8 cellular contexts compared by ENCODE assay signal in genomic region chr18:13455960-13456471, GRCh38.
DNase-seq lines count a peak whose midpoint lies in the region; ATAC-seq lines count a peak whose summit lies in the region.

No MANE protein-coding gene starts in this region.

- no peaks in the 10 kb centered on the region for H3K27me3 Mint-ChIP-seq in activated naive CD4-positive, alpha-beta T cell treated with anti-CD3 and anti-CD28 coated beads, Interleukin-2, amount 50 U/mL, for 24 hours
- peaks cover 23 to 31% of the 10 kb centered on the region in 2 donors for H3K27me3 Mint-ChIP-seq in stimulated activated naive B cell treated with anti-CD40 and anti-IgM and Interleukin-4, amounts not matched to agents 10 μg/mL and 1 μg/mL and 100 μg/mL, for 72 hours

- H3K36me3 Mint-ChIP-seq in activated naive CD4-positive, alpha-beta T cell treated with anti-CD3 and anti-CD28 coated beads, Interleukin-2, amount 50 U/mL, for 24 hours = peaks cover 5% of the 10 kb centered on the region
- H3K36me3 Mint-ChIP-seq in stimulated activated naive B cell treated with anti-CD40 and anti-IgM and Interleukin-4, amounts not matched to agents 10 μg/mL and 1 μg/mL and 100 μg/mL, for 72 hours = peaks cover 0 to 2% of the 10 kb centered on the region in 2 donors

- peaks cover 37% of the 10 kb centered on the region for H3K4me1 Mint-ChIP-seq in activated naive CD4-positive, alpha-beta T cell treated with anti-CD3 and anti-CD28 coated beads, Interleukin-2, amount 50 U/mL, for 24 hours
- H3K4me1 Mint-ChIP-seq in stimulated activated naive B cell treated with anti-CD40 and anti-IgM and Interleukin-4, amounts not matched to agents 10 μg/mL and 1 μg/mL and 100 μg/mL, for 72 hours = peaks cover 24 to 42% of the 10 kb centered on the region in 2 donors

- peak overlapping the region; percentile 70 for H3K27ac Mint-ChIP-seq in activated naive CD4-positive, alpha-beta T cell treated with anti-CD3 and anti-CD28 coated beads, Interleukin-2, amount 50 U/mL, for 24 hours
- no peak overlapping the region for H3K27ac Mint-ChIP-seq in stimulated activated naive B cell treated with anti-CD40 and anti-IgM and Interleukin-4, amounts not matched to agents 10 μg/mL and 1 μg/mL and 100 μg/mL, for 72 hours

- peak; percentile 37 for DNase-seq in activated T-cell treated with anti-CD3 and anti-CD28 coated beads for 24 hours (ENCODE audit: low read depth)
- DNase-seq in activated T-cell treated with anti-CD3 and anti-CD28 coated beads for 4 hours = no peak
- peak; percentile 30 for DNase-seq in stimulated activated naive B cell treated with anti-CD40 and anti-IgM and Interleukin-4, amounts not matched to agents 10 μg/mL and 1 μg/mL and 100 μg/mL, for 72 hours
- DNase-seq in LoVo (ENCODE audit: low spot score) = no peak
- no peak for DNase-seq in T1000 (lab: John Stamatoyannopoulos, UW)
- no peak for DNase-seq in SHP77 treated with DMSO at 0.1 percent for 48 hours (lab: John Stamatoyannopoulos, UW)

- H3K4me3 Mint-ChIP-seq in activated naive CD4-positive, alpha-beta T cell treated with anti-CD3 and anti-CD28 coated beads, Interleukin-2, amount 50 U/mL, for 24 hours = peak overlapping the region; percentile 42
- peak overlapping the region in 1 of 2 donors; percentile 31 for H3K4me3 Mint-ChIP-seq in stimulated activated naive B cell treated with anti-CD40 and anti-IgM and Interleukin-4, amounts not matched to agents 10 μg/mL and 1 μg/mL and 100 μg/mL, for 72 hours

- peak; percentile 70 for ATAC-seq in HG03108 (IDR thresholded peaks at IDR 0.05; ENCODE audit: unreplicated experiment)
- ATAC-seq in stimulated activated naive B cell treated with anti-CD40 and anti-IgM and Interleukin-4, amounts not matched to agents 10 μg/mL and 1 μg/mL and 100 μg/mL, for 72 hours (replicated peaks) = peak; percentile 72 to 75

- H3K9me3 Mint-ChIP-seq in activated naive CD4-positive, alpha-beta T cell treated with anti-CD3 and anti-CD28 coated beads, Interleukin-2, amount 50 U/mL, for 24 hours = no peaks in the 10 kb centered on the region
- H3K9me3 Mint-ChIP-seq in stimulated activated naive B cell treated with anti-CD40 and anti-IgM and Interleukin-4, amounts not matched to agents 10 μg/mL and 1 μg/mL and 100 μg/mL, for 72 hours = no peaks in the 10 kb centered on the region

Comparison
In these comparisons a context has a peak if more than half of its experiments do, and no peak if none do; other contexts are left out.
1. DNase-seq: peak in activated T-cell treated with anti-CD3 and anti-CD28 coated beads for 24 hours (single experiment) and stimulated activated naive B cell treated with anti-CD40 and anti-IgM and Interleukin-4, amounts not matched to agents 10 μg/mL and 1 μg/mL and 100 μg/mL, for 72 hours (single experiment); none in activated T-cell treated with anti-CD3 and anti-CD28 coated beads for 4 hours (single experiment), LoVo (single experiment), T1000 (single experiment) and SHP77 treated with DMSO at 0.1 percent for 48 hours (single experiment).